In the genomic region with DNA sequence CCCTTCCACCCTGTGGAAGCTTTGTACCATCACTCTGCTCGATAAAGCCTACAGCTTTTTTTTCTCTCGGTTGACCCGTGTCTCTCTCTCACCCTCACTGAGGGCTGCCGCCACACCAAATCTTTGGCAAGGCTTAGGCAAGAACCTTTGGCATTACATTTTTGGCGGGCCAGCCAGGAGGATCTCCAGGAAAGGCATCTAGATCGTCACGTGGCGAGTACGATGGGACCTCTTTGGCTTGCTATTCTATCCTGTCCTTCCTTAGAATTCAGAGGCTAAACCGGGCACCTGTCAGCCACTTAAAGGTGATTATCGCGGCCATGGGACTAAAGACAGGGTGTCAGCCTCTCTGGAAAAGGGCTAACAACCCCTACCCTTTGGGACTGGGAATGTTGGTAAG, we compare ENCODE assay signal across 2 cellular contexts.
TF ChIP-seq lines count a peak whose summit lies in the region.

No MANE protein-coding gene starts in this region.

TF ChIP-seq in WTC11, 78 proteins besides CTCF, POLR2A, EP300 and RAD21 (continued from another document):
- TF ChIP-seq, protein P1, sequence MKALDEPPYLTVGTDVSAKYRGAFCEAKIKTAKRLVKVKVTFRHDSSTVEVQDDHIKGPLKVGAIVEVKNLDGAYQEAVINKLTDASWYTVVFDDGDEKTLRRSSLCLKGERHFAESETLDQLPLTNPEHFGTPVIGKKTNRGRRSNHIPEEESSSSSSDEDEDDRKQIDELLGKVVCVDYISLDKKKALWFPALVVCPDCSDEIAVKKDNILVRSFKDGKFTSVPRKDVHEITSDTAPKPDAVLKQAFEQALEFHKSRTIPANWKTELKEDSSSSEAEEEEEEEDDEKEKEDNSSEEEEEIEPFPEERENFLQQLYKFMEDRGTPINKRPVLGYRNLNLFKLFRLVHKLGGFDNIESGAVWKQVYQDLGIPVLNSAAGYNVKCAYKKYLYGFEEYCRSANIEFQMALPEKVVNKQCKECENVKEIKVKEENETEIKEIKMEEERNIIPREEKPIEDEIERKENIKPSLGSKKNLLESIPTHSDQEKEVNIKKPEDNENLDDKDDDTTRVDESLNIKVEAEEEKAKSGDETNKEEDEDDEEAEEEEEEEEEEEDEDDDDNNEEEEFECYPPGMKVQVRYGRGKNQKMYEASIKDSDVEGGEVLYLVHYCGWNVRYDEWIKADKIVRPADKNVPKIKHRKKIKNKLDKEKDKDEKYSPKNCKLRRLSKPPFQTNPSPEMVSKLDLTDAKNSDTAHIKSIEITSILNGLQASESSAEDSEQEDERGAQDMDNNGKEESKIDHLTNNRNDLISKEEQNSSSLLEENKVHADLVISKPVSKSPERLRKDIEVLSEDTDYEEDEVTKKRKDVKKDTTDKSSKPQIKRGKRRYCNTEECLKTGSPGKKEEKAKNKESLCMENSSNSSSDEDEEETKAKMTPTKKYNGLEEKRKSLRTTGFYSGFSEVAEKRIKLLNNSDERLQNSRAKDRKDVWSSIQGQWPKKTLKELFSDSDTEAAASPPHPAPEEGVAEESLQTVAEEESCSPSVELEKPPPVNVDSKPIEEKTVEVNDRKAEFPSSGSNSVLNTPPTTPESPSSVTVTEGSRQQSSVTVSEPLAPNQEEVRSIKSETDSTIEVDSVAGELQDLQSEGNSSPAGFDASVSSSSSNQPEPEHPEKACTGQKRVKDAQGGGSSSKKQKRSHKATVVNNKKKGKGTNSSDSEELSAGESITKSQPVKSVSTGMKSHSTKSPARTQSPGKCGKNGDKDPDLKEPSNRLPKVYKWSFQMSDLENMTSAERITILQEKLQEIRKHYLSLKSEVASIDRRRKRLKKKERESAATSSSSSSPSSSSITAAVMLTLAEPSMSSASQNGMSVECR (CRISPR knock-in tag; IDR thresholded peaks at IDR 0.05; ENCODE audit: borderline replicate concordance), result no peak
- TF ChIP-seq ATF6 (CRISPR knock-in tag; IDR thresholded peaks at IDR 0.05), result no peak

TF ChIP-seq in H1, 55 proteins besides CTCF, POLR2A, EP300 and RAD21:
- TF ChIP-seq, protein P2, sequence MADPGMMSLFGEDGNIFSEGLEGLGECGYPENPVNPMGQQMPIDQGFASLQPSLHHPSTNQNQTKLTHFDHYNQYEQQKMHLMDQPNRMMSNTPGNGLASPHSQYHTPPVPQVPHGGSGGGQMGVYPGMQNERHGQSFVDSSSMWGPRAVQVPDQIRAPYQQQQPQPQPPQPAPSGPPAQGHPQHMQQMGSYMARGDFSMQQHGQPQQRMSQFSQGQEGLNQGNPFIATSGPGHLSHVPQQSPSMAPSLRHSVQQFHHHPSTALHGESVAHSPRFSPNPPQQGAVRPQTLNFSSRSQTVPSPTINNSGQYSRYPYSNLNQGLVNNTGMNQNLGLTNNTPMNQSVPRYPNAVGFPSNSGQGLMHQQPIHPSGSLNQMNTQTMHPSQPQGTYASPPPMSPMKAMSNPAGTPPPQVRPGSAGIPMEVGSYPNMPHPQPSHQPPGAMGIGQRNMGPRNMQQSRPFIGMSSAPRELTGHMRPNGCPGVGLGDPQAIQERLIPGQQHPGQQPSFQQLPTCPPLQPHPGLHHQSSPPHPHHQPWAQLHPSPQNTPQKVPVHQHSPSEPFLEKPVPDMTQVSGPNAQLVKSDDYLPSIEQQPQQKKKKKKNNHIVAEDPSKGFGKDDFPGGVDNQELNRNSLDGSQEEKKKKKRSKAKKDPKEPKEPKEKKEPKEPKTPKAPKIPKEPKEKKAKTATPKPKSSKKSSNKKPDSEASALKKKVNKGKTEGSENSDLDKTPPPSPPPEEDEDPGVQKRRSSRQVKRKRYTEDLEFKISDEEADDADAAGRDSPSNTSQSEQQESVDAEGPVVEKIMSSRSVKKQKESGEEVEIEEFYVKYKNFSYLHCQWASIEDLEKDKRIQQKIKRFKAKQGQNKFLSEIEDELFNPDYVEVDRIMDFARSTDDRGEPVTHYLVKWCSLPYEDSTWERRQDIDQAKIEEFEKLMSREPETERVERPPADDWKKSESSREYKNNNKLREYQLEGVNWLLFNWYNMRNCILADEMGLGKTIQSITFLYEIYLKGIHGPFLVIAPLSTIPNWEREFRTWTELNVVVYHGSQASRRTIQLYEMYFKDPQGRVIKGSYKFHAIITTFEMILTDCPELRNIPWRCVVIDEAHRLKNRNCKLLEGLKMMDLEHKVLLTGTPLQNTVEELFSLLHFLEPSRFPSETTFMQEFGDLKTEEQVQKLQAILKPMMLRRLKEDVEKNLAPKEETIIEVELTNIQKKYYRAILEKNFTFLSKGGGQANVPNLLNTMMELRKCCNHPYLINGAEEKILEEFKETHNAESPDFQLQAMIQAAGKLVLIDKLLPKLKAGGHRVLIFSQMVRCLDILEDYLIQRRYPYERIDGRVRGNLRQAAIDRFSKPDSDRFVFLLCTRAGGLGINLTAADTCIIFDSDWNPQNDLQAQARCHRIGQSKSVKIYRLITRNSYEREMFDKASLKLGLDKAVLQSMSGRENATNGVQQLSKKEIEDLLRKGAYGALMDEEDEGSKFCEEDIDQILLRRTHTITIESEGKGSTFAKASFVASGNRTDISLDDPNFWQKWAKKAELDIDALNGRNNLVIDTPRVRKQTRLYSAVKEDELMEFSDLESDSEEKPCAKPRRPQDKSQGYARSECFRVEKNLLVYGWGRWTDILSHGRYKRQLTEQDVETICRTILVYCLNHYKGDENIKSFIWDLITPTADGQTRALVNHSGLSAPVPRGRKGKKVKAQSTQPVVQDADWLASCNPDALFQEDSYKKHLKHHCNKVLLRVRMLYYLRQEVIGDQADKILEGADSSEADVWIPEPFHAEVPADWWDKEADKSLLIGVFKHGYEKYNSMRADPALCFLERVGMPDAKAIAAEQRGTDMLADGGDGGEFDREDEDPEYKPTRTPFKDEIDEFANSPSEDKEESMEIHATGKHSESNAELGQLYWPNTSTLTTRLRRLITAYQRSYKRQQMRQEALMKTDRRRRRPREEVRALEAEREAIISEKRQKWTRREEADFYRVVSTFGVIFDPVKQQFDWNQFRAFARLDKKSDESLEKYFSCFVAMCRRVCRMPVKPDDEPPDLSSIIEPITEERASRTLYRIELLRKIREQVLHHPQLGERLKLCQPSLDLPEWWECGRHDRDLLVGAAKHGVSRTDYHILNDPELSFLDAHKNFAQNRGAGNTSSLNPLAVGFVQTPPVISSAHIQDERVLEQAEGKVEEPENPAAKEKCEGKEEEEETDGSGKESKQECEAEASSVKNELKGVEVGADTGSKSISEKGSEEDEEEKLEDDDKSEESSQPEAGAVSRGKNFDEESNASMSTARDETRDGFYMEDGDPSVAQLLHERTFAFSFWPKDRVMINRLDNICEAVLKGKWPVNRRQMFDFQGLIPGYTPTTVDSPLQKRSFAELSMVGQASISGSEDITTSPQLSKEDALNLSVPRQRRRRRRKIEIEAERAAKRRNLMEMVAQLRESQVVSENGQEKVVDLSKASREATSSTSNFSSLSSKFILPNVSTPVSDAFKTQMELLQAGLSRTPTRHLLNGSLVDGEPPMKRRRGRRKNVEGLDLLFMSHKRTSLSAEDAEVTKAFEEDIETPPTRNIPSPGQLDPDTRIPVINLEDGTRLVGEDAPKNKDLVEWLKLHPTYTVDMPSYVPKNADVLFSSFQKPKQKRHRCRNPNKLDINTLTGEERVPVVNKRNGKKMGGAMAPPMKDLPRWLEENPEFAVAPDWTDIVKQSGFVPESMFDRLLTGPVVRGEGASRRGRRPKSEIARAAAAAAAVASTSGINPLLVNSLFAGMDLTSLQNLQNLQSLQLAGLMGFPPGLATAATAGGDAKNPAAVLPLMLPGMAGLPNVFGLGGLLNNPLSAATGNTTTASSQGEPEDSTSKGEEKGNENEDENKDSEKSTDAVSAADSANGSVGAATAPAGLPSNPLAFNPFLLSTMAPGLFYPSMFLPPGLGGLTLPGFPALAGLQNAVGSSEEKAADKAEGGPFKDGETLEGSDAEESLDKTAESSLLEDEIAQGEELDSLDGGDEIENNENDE (IDR thresholded peaks at IDR 0.05; ENCODE audit: insufficient replicate concordance, low read length), result no peak
- TF ChIP-seq CHD1 (IDR thresholded peaks at IDR 0.05; ENCODE audit: low read depth, low read length), result no peak
- TF ChIP-seq CBX8 (IDR thresholded peaks at IDR 0.05; ENCODE audit: borderline replicate concordance, low read depth, low read length), result no peak
- TF ChIP-seq BCL11A (IDR thresholded peaks at IDR 0.05; ENCODE audit: low read depth in 2 of 2, low read length in 2 of 2), result no peak
- TF ChIP-seq, protein P3, sequence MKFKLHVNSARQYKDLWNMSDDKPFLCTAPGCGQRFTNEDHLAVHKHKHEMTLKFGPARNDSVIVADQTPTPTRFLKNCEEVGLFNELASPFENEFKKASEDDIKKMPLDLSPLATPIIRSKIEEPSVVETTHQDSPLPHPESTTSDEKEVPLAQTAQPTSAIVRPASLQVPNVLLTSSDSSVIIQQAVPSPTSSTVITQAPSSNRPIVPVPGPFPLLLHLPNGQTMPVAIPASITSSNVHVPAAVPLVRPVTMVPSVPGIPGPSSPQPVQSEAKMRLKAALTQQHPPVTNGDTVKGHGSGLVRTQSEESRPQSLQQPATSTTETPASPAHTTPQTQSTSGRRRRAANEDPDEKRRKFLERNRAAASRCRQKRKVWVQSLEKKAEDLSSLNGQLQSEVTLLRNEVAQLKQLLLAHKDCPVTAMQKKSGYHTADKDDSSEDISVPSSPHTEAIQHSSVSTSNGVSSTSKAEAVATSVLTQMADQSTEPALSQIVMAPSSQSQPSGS (IDR thresholded peaks at IDR 0.05; ENCODE audit: low read length), result no peak
- no peak for TF ChIP-seq GABPA (IDR thresholded peaks at IDR 0.05; ENCODE audit: borderline replicate concordance, insufficient read depth, low read length)
- no peak for TF ChIP-seq RNF2 (IDR thresholded peaks at IDR 0.05; ENCODE audit: borderline replicate concordance, low read depth, low read length, missing control alignments, poor library complexity, severe bottlenecking)
- no peak for TF ChIP-seq KDM5A (IDR thresholded peaks at IDR 0.05; ENCODE audit: low read length)
- TF ChIP-seq TBP (IDR thresholded peaks at IDR 0.05; ENCODE audit: low read depth, low read length), result no peak
- no peak for TF ChIP-seq E2F6 (IDR thresholded peaks at IDR 0.05)
- TF ChIP-seq SIX5 (IDR thresholded peaks at IDR 0.05; ENCODE audit: low read depth, low read length), result no peak
- no peak for TF ChIP-seq USF2 (IDR thresholded peaks at IDR 0.05; ENCODE audit: low read length)
- TF ChIP-seq MAFK (IDR thresholded peaks at IDR 0.05; ENCODE audit: low read depth, low read length), result no peak
- TF ChIP-seq TAF7 (optimal IDR thresholded peaks at IDR 0.05; ENCODE audit: borderline replicate concordance, low read depth, low read length), result no peak
- TF ChIP-seq YY1 (IDR thresholded peaks at IDR 0.05; ENCODE audit: low read depth, low read length), result no peak
- no peak for TF ChIP-seq NRF1 (IDR thresholded peaks at IDR 0.05; ENCODE audit: low read depth, low read length)
